In genomic region chr5:31757813-31758212, GRCh38 we compare ENCODE assay signal across 15 cellular contexts.
"Had no signal": no experiment of that assay in that cellular context is flagged by ENCODE, and none has a peak within 500 bp of the region (broad histone marks: within the 10 kb centered on the region; RNA-seq: fewer than 3 reads in every experiment).

No MANE protein-coding gene starts in this region.

- H3K27me3 ChIP-seq: body of pancreas, esophagus muscularis mucosa, transverse colon had no signal

- ATAC-seq: body of pancreas, lower lobe of right lung had no signal

- H3K4me1 ChIP-seq: body of pancreas, lower lobe of right lung, transverse colon had no signal

- H3K27ac ChIP-seq: body of pancreas, esophagus muscularis mucosa, lower lobe of right lung, transverse colon had no signal

- H3K9me3 ChIP-seq: body of pancreas, esophagus muscularis mucosa, lower lobe of right lung, transverse colon had no signal

- H3K36me3 ChIP-seq: esophagus muscularis mucosa, lower lobe of right lung, transverse colon had no signal

- H3K4me3 ChIP-seq: body of pancreas, esophagus muscularis mucosa, lower lobe of right lung, transverse colon had no signal

- DNase-seq: activated CD4-positive, alpha-beta T cell treated with anti-CD3 and anti-CD28 coated beads, Interleukin-2, amount 50 U/mL, for 1 hour; activated naive CD4-positive, alpha-beta T cell treated with anti-CD3 and anti-CD28 coated beads, Interleukin-2, amount 50 U/mL, for 16 hours; activated T-cell treated with anti-CD3 and anti-CD28 coated beads for 4 hours; body of pancreas; cerebellar nuclear complex; dermis blood vessel endothelial cell; endodermal cell; lower lobe of right lung; midbrain; naive B cell; occipital lobe; stimulated activated CD4-positive, alpha-beta T cell treated with anti-CD3 and anti-CD28 coated beads, Interleukin-4, amount 100 ng/mL, for 24 hours; T-helper 2 cell; transverse colon had no signal
